25 cellular contexts compared by ENCODE assay signal in the genomic region with DNA sequence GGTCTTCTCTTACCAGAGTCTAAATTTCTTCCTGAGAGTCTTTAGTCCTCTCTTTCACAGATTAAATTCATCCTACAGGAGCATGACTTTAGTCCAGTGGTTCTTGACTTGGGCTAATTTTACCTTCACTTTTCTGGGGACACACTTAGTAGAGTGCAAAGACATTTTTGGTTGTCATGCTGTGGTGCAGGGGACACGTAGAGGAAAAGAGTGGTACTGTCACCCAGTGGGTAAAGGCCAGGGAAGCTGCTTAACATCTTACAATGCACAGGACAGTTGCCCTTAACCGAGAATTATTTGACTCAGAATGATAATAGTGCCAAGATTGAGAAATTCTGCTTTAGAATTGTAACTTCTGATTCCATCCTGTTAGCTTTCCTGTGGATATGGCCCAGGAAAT.
DNase-seq lines count a peak whose midpoint lies in the region; ATAC-seq and TF ChIP-seq lines count a peak whose summit lies in the region.
"Had no signal": no experiment of that assay in that cellular context is flagged by ENCODE, and none has a peak within 500 bp of the region (broad histone marks: within the 10 kb centered on the region; RNA-seq: fewer than 3 reads in every experiment).

No MANE protein-coding gene starts in this region.

- no peaks in the 10 kb centered on the region for H3K36me3 ChIP-seq in Caco-2 (ENCODE audit: control insufficient read depth, insufficient read depth, low read length)
- no peaks in the 10 kb centered on the region for H3K36me3 ChIP-seq in OCI-LY7 (ENCODE audit: insufficient read depth, low read length)
- H3K36me3 ChIP-seq in mesendoderm (ENCODE audit: control insufficient read depth, insufficient read depth, low read length) = no peaks in the 10 kb centered on the region
- no peaks in the 10 kb centered on the region for H3K36me3 ChIP-seq in GM23248 (ENCODE audit: low read depth)
- H3K36me3 ChIP-seq: HAP-1, SJSA1 had no signal

- no peaks in the 10 kb centered on the region for H3K36me3 Mint-ChIP-seq in Caco-2 (ENCODE audit: insufficient read depth, unreplicated experiment)
- H3K36me3 Mint-ChIP-seq in H9 (ENCODE audit: insufficient read depth in 1 of 3, low read depth in 3 of 3) = no peaks in the 10 kb centered on the region
- no peaks in the 10 kb centered on the region for H3K36me3 Mint-ChIP-seq in activated CD8-positive, alpha-beta memory T cell treated with anti-CD3 and anti-CD28 coated beads, Interleukin-2, amount 10 ng/mL, durations not matched to agents 7 days and 5 days
- no peaks in the 10 kb centered on the region for H3K36me3 Mint-ChIP-seq in natural killer cell treated with Interleukin-12 subunit alpha and Interleukin-12 subunit beta and Interleukin-15 and Interleukin-18, amount 100 ng/mL, for 72 hours

- no peaks in the 10 kb centered on the region for H3K23me2 ChIP-seq in H9 (ENCODE audit: insufficient read length, low read depth, low read length, poor library complexity, severe bottlenecking)

- H3K79me1 ChIP-seq in H9 (ENCODE audit: insufficient read depth, low read depth, low read length, poor library complexity, severe bottlenecking) (no peaks in the 10 kb centered on the region), mesendoderm (ENCODE audit: low read length) (no peaks in the 10 kb centered on the region)

- no peak for ATAC-seq in GM21723 (IDR thresholded peaks at IDR 0.05; ENCODE audit: unreplicated experiment)
- no peak for ATAC-seq in activated CD8-positive, alpha-beta memory T cell treated with anti-CD3 and anti-CD28 coated beads, Interleukin-2, amount 10 ng/mL, durations not matched to agents 7 days and 5 days
- ATAC-seq in natural killer cell treated with Interleukin-12 subunit alpha and Interleukin-12 subunit beta and Interleukin-15 and Interleukin-18, amount 100 ng/mL, for 72 hours = no peak
- ATAC-seq: A549, GM23338 had no signal

- H3K18ac ChIP-seq in H9 (ENCODE audit: insufficient read length, low read depth, low read length) = no peak overlapping the region
- no peak overlapping the region for H3K18ac ChIP-seq in mesendoderm (ENCODE audit: low read length)

- no peaks in the 10 kb centered on the region for H3K79me2 ChIP-seq in H9 (ENCODE audit: insufficient read depth, low read length)
- no peaks in the 10 kb centered on the region for H3K79me2 ChIP-seq in OCI-LY7 (ENCODE audit: insufficient read depth, low read depth, low read length)
- no peaks in the 10 kb centered on the region for H3K79me2 ChIP-seq in mesendoderm (ENCODE audit: control insufficient read depth, insufficient read depth, low read length)
- no peaks in the 10 kb centered on the region for H3K79me2 ChIP-seq in GM23248 (ENCODE audit: insufficient read depth)

- H3K27me3 Mint-ChIP-seq in Caco-2 (ENCODE audit: insufficient read depth, unreplicated experiment) (no peaks in the 10 kb centered on the region), H9 (ENCODE audit: low read depth) (no peaks in the 10 kb centered on the region)
- H3K27me3 Mint-ChIP-seq in activated CD8-positive, alpha-beta memory T cell treated with anti-CD3 and anti-CD28 coated beads, Interleukin-2, amount 10 ng/mL, durations not matched to agents 7 days and 5 days = no peaks in the 10 kb centered on the region
- H3K27me3 Mint-ChIP-seq in natural killer cell treated with Interleukin-12 subunit alpha and Interleukin-12 subunit beta and Interleukin-15 and Interleukin-18, amount 100 ng/mL, for 72 hours = no peaks in the 10 kb centered on the region
- H3K27me3 Mint-ChIP-seq: IgD-negative memory B cell had no signal

- H3K56ac ChIP-seq in H9 (ENCODE audit: insufficient read length, low read depth, low read length) (no peak overlapping the region), mesendoderm (ENCODE audit: low read length) (no peak overlapping the region)

- H3K9me3 Mint-ChIP-seq in Caco-2 (ENCODE audit: unreplicated experiment) (no peaks in the 10 kb centered on the region), H9 (no peaks in the 10 kb centered on the region)
- H3K9me3 Mint-ChIP-seq in activated CD8-positive, alpha-beta memory T cell treated with anti-CD3 and anti-CD28 coated beads, Interleukin-2, amount 10 ng/mL, durations not matched to agents 7 days and 5 days (ENCODE audit: low read depth) = peaks cover 7% of the 10 kb centered on the region
- peaks cover 3% of the 10 kb centered on the region for H3K9me3 Mint-ChIP-seq in natural killer cell treated with Interleukin-12 subunit alpha and Interleukin-12 subunit beta and Interleukin-15 and Interleukin-18, amount 100 ng/mL, for 72 hours
- H3K9me3 Mint-ChIP-seq: IgD-negative memory B cell had no signal

- no peak overlapping the region for H2AK5ac ChIP-seq in H9 (ENCODE audit: insufficient read length, low read length)
- no peak overlapping the region for H2AK5ac ChIP-seq in mesendoderm (ENCODE audit: low read length)

- H3K23ac ChIP-seq in H9 (ENCODE audit: insufficient read length, low read depth, low read length) (no peak overlapping the region), mesendoderm (ENCODE audit: low read length) (no peak overlapping the region)

- H3K14ac ChIP-seq in H9 (ENCODE audit: insufficient read depth, low read length) = no peak overlapping the region

- H2AFZ ChIP-seq in H9 (ENCODE audit: low read length) (no peak overlapping the region), OCI-LY7 (ENCODE audit: low read length) (no peak overlapping the region), GM23248 (no peak overlapping the region)
- H2AFZ ChIP-seq: GM23338 had no signal

- H3K9me2 ChIP-seq in OCI-LY7 (ENCODE audit: insufficient read depth, low read length) (no peaks in the 10 kb centered on the region), GM23248 (ENCODE audit: insufficient read depth) (no peaks in the 10 kb centered on the region)

- peak; percentile 13 to 31 for TF ChIP-seq CTCF in Caco-2 (IDR thresholded peaks at IDR 0.05; ENCODE audit: insufficient read depth in 1 of 2, low read depth in 1 of 2, low read length in 1 of 2, severe bottlenecking in 1 of 2, unreplicated experiment in 1 of 2)
- TF ChIP-seq CTCF in H9 (conservative IDR thresholded peaks at IDR 0.05) = 0 out of 3 replicates have a peak, but pooled peaks have one; percentile 19
- 0 out of 2 replicates have a peak, but pooled peaks have one; percentile 22 for TF ChIP-seq CTCF in OCI-LY7 (conservative IDR thresholded peaks at IDR 0.05; ENCODE audit: low read length)

- no peak overlapping the region for H2BK20ac ChIP-seq in H9 (ENCODE audit: low read depth, low read length, poor library complexity, severe bottlenecking)

- H4K91ac ChIP-seq in H9 (ENCODE audit: insufficient read length, low read depth, low read length) = no peak overlapping the region

- H3K4me1 ChIP-seq in Caco-2 (no peaks in the 10 kb centered on the region), H9 (ENCODE audit: insufficient read depth, low read length) (no peaks in the 10 kb centered on the region), OCI-LY7 (ENCODE audit: insufficient read depth, low read length, poor library complexity, severe bottlenecking) (no peaks in the 10 kb centered on the region), mesendoderm (ENCODE audit: control insufficient read depth, low read depth, low read length) (no peaks in the 10 kb centered on the region), GM23248 (ENCODE audit: insufficient read depth) (no peaks in the 10 kb centered on the region)
- H3K4me1 ChIP-seq: A549, HAP-1, SJSA1 had no signal

- H3K27me3 ChIP-seq in Caco-2 (replicated peaks; ENCODE audit: control insufficient read depth, insufficient read depth, low read length) (no peaks in the 10 kb centered on the region), H9 (ENCODE audit: insufficient read depth, low read length) (no peaks in the 10 kb centered on the region), mesendoderm (ENCODE audit: insufficient read depth, low read length, poor library complexity) (no peaks in the 10 kb centered on the region), GM23248 (replicated peaks; ENCODE audit: insufficient read depth) (no peaks in the 10 kb centered on the region)
- H3K27me3 ChIP-seq: SJSA1 had no signal

- H2BK120ac ChIP-seq in H9 (ENCODE audit: low read depth, low read length, poor library complexity, severe bottlenecking) (no peak overlapping the region), mesendoderm (ENCODE audit: low read depth, low read length) (no peak overlapping the region)

- no peak overlapping the region for H3K4me3 Mint-ChIP-seq in Caco-2 (ENCODE audit: unreplicated experiment)
- no peak overlapping the region for H3K4me3 Mint-ChIP-seq in H9
- no peak overlapping the region for H3K4me3 Mint-ChIP-seq in activated CD8-positive, alpha-beta memory T cell treated with anti-CD3 and anti-CD28 coated beads, Interleukin-2, amount 10 ng/mL, durations not matched to agents 7 days and 5 days
- no peak overlapping the region for H3K4me3 Mint-ChIP-seq in natural killer cell treated with Interleukin-12 subunit alpha and Interleukin-12 subunit beta and Interleukin-15 and Interleukin-18, amount 100 ng/mL, for 72 hours
- H3K4me3 Mint-ChIP-seq: GM23338, IgD-negative memory B cell had no signal

- H3F3A ChIP-seq in GM23248 (ENCODE audit: insufficient read depth) = no peaks in the 10 kb centered on the region

- H3K9ac ChIP-seq in H9 (ENCODE audit: extremely low read depth, insufficient read length, low read length) (no peak overlapping the region), mesendoderm (ENCODE audit: low read length) (no peak overlapping the region), GM23248 (no peak overlapping the region)
- H3K9ac ChIP-seq: KMS-11 had no signal

- intact Hi-C loops in Caco-2 (cut with micrococcal nuclease; ENCODE audit: unreplicated experiment) = loop anchor here (2.0 to 10.0 kb wide), 2 partner anchors 282 to 784 kb away; no protein-coding TSS in a partner anchor
- intact Hi-C loops in OCI-LY7 (cut with micrococcal nuclease; ENCODE audit: unreplicated experiment) = no loop called here

- H4K8ac ChIP-seq in H9 (replicated peaks; ENCODE audit: insufficient read length, low read depth, low read length) (no peak overlapping the region), mesendoderm (ENCODE audit: low read depth, low read length) (no peak overlapping the region)

- H4K20me1 ChIP-seq in H9 (ENCODE audit: control insufficient read depth, insufficient read depth, insufficient read length) (no peaks in the 10 kb centered on the region), OCI-LY7 (ENCODE audit: insufficient read depth, low read length) (no peaks in the 10 kb centered on the region), GM23248 (ENCODE audit: insufficient read depth) (no peaks in the 10 kb centered on the region)

- no peak for DNase-seq in Caco-2
- no peak for DNase-seq in H9
- DNase-seq in OCI-LY7 (ENCODE audit: low spot score) = no peak
- DNase-seq in mesendoderm = peak; percentile 3
- DNase-seq in activated CD8-positive, alpha-beta memory T cell treated with anti-CD3 and anti-CD28 coated beads, Interleukin-2, amount 10 ng/mL, durations not matched to agents 7 days and 5 days = no peak
- no peak for DNase-seq in GM23248
- DNase-seq in natural killer cell treated with Interleukin-12 subunit alpha and Interleukin-12 subunit beta and Interleukin-15 and Interleukin-18, amount 100 ng/mL, for 72 hours (ENCODE audit: low spot score) = no peak
- DNase-seq: DMS153, DND-41, NCI-H1092 treated with DMSO at 0.1 percent for 48 hours, NCI-H1436, NCI-H187, NCI-H2081 treated with DMSO at 0.1 percent for 48 hours, NCI-H2171, NCI-H226, NCI-H510A, NCI-H69, Right ventricle myocardium superior had no signal

- H2BK15ac ChIP-seq in H9 (ENCODE audit: low read depth, low read length) = no peak overlapping the region
- H2BK15ac ChIP-seq in mesendoderm (replicated peaks; ENCODE audit: low read depth) = no peak overlapping the region

- H3K4me1 Mint-ChIP-seq in Caco-2 (ENCODE audit: low read depth, unreplicated experiment) = no peaks in the 10 kb centered on the region
- H3K4me1 Mint-ChIP-seq in H9 = no peaks in the 10 kb centered on the region
- H3K4me1 Mint-ChIP-seq in activated CD8-positive, alpha-beta memory T cell treated with anti-CD3 and anti-CD28 coated beads, Interleukin-2, amount 10 ng/mL, durations not matched to agents 7 days and 5 days = no peaks in the 10 kb centered on the region
- H3K4me1 Mint-ChIP-seq in natural killer cell treated with Interleukin-12 subunit alpha and Interleukin-12 subunit beta and Interleukin-15 and Interleukin-18, amount 100 ng/mL, for 72 hours (ENCODE audit: low read depth in 2 of 2) = no peaks in the 10 kb centered on the region
- H3K4me1 Mint-ChIP-seq: GM23338, IgD-negative memory B cell had no signal

- H3K9me3 ChIP-seq in Caco-2 = no peaks in the 10 kb centered on the region
- no peaks in the 10 kb centered on the region for H3K9me3 ChIP-seq in H9 (ENCODE audit: control insufficient read depth, low read depth, low read length)
- no peaks in the 10 kb centered on the region for H3K9me3 ChIP-seq in OCI-LY7 (ENCODE audit: low read length)
- no peaks in the 10 kb centered on the region for H3K9me3 ChIP-seq in GM23248 (ENCODE audit: low read depth)
- H3K9me3 ChIP-seq: A549, HAP-1, SJSA1 had no signal

- H3T11ph ChIP-seq in H9 (ENCODE audit: low read length) = no peak overlapping the region

- no peak overlapping the region for H2BK12ac ChIP-seq in H9 (ENCODE audit: insufficient read length, low read depth, low read length)

- H2BK5ac ChIP-seq in H9 (ENCODE audit: insufficient read length, low read length) (no peak overlapping the region), mesendoderm (ENCODE audit: low read length) (no peak overlapping the region)

- BruUV-seq in Caco-2 (replicated peaks; lab: Mats Ljungman, UMichigan) (no TSS peak), OCI-LY7 (replicated peaks; lab: Mats Ljungman, UMichigan) (no TSS peak)

- H3K4me2 ChIP-seq in H9 (ENCODE audit: insufficient read depth, insufficient read length, low read length) (no peak overlapping the region), OCI-LY7 (ENCODE audit: low read length) (no peak overlapping the region), mesendoderm (ENCODE audit: low read length) (no peak overlapping the region), GM23248 (ENCODE audit: unreplicated experiment) (no peak overlapping the region)
- H3K4me2 ChIP-seq: A549, GM23338, KMS-11 had no signal

- H3K4me3 ChIP-seq in Caco-2 (ENCODE audit: low read depth, low read length) = no peak overlapping the region
- H3K4me3 ChIP-seq in OCI-LY7 (ENCODE audit: low read depth, low read length, poor library complexity, severe bottlenecking) = no peak overlapping the region
- H3K4me3 ChIP-seq in mesendoderm (ENCODE audit: low read length) = no peak overlapping the region
- no peak overlapping the region for H3K4me3 ChIP-seq in GM23248
- H3K4me3 ChIP-seq: A549, GM23338, HAP-1, SJSA1 had no signal

- CTCF ChIA-PET in Caco-2 (lab: Charles Lee) = no interaction called here
- CTCF ChIA-PET in OCI-LY7 (lab: Charles Lee; ENCODE audit: unreplicated experiment) = no interaction called here
- CTCF ChIA-PET in activated CD8-positive, alpha-beta memory T cell treated with anti-CD3 and anti-CD28 coated beads, Interleukin-2, amount 10 ng/mL, durations not matched to agents 7 days and 5 days (lab: Charles Lee) = no interaction called here

- H4K5ac ChIP-seq in H9 (ENCODE audit: insufficient read length, low read depth, low read length) = no peak overlapping the region
- no peak overlapping the region for H4K5ac ChIP-seq in mesendoderm (ENCODE audit: low read length)

- in situ Hi-C loops in GM23248 (cut with MboI) = no loop called here

- POLR2A ChIA-PET in Caco-2 (lab: Charles Lee) = no interaction called here
- POLR2A ChIA-PET in OCI-LY7 (lab: Charles Lee) = no interaction called here

- H3K27ac ChIP-seq in H9 (ENCODE audit: insufficient read length, low read depth, low read length) = no peak overlapping the region
- no peak overlapping the region for H3K27ac ChIP-seq in OCI-LY7 (ENCODE audit: low read depth, low read length, poor library complexity, severe bottlenecking)
- no peak overlapping the region for H3K27ac ChIP-seq in mesendoderm (ENCODE audit: low read depth, low read length)
- H3K27ac ChIP-seq in GM23248 = no peak overlapping the region
- H3K27ac ChIP-seq: A549, KMS-11, SJSA1 had no signal

- WGBS in H9 (ENCODE audit: extremely low coverage, insufficient read length, low lambda C conversion rate) = no CpG with 5 or more reads among the region's 2 CpGs
- no CpG with 5 or more reads among the region's 2 CpGs for WGBS in mesendoderm (ENCODE audit: extremely low coverage, insufficient coverage, low lambda C conversion rate)
- WGBS in GM23248 (ENCODE audit: low coverage in 1 of 2, low lambda C conversion rate in 2 of 2, missing lambda C conversion rate in 2 of 2), 2 experiments = 2 to 5% methylated on average over 2 of the region's 2 CpGs

- no peak overlapping the region for H3K27ac Mint-ChIP-seq in Caco-2 (ENCODE audit: unreplicated experiment)
- H3K27ac Mint-ChIP-seq in H9 = no peak overlapping the region
- no peak overlapping the region for H3K27ac Mint-ChIP-seq in activated CD8-positive, alpha-beta memory T cell treated with anti-CD3 and anti-CD28 coated beads, Interleukin-2, amount 10 ng/mL, durations not matched to agents 7 days and 5 days
- H3K27ac Mint-ChIP-seq in natural killer cell treated with Interleukin-12 subunit alpha and Interleukin-12 subunit beta and Interleukin-15 and Interleukin-18, amount 100 ng/mL, for 72 hours = no peak overlapping the region
- H3K27ac Mint-ChIP-seq: GM23338, IgD-negative memory B cell had no signal

- H3K4ac ChIP-seq in H9 (ENCODE audit: low read depth, low read length) (no peak overlapping the region), mesendoderm (ENCODE audit: low read depth, low read length) (no peak overlapping the region)
